1 cellular context compared by ENCODE assay signal in genomic region chr9:100443781-100444768, GRCh38.
TF ChIP-seq lines count a peak whose summit lies in the region.

No MANE protein-coding gene starts in this region.

TF ChIP-seq in HepG2, 621 proteins besides CTCF, POLR2A, EP300 and RAD21 (continued from another document and continues in another):
- TF ChIP-seq ZBTB4 (CRISPR knock-in tag; IDR thresholded peaks at IDR 0.05; ENCODE audit: borderline replicate concordance) (no peak), HMG20A (CRISPR knock-in tag; IDR thresholded peaks at IDR 0.05; ENCODE audit: borderline replicate concordance) (peak; percentile 36; the same call in 1 of the 2 replicates), ZNF549 (CRISPR knock-in tag; IDR thresholded peaks at IDR 0.05) (no peak), HMGA1 (CRISPR knock-in tag; conservative IDR thresholded peaks at IDR 0.05) (no peak), GFI1 (CRISPR knock-in tag; IDR thresholded peaks at IDR 0.05; ENCODE audit: borderline replicate concordance) (no peak), NR2C2 (CRISPR knock-in tag; IDR thresholded peaks at IDR 0.05; ENCODE audit: borderline replicate concordance) (no peak), RXRA (CRISPR knock-in tag; IDR thresholded peaks at IDR 0.05) (no peak), FOXJ3 (CRISPR knock-in tag; IDR thresholded peaks at IDR 0.05; ENCODE audit: borderline replicate concordance) (peak; percentile 66; the same call in 1 of the 2 replicates), CEBPB (IDR thresholded peaks at IDR 0.05; ENCODE audit: borderline replicate concordance, low read depth, low read length) (peak; percentile 97), ZNF251 (CRISPR knock-in tag; IDR thresholded peaks at IDR 0.05) (no peak), SOX5 (CRISPR knock-in tag; IDR thresholded peaks at IDR 0.05; ENCODE audit: borderline replicate concordance) (peak; percentile 40; the same call in 1 of the 2 replicates), HOXA5 (CRISPR knock-in tag; IDR thresholded peaks at IDR 0.05) (no peak), SCMH1 (CRISPR knock-in tag; IDR thresholded peaks at IDR 0.05; ENCODE audit: borderline replicate concordance) (no peak), IRF2 (CRISPR knock-in tag; IDR thresholded peaks at IDR 0.05) (0 out of 2 replicates have a peak, but pooled peaks have one; percentile 54), ZBTB21 (CRISPR knock-in tag; IDR thresholded peaks at IDR 0.05) (no peak), ZNF788 (CRISPR knock-in tag; IDR thresholded peaks at IDR 0.05; ENCODE audit: borderline replicate concordance) (0 out of 2 replicates have a peak, but pooled peaks have one; percentile 23), KAT7 (CRISPR knock-in tag; IDR thresholded peaks at IDR 0.05; ENCODE audit: borderline replicate concordance) (no peak), RBM39 (IDR thresholded peaks at IDR 0.05; ENCODE audit: low read depth, low read length, poor library complexity, severe bottlenecking) (no peak), ZNF263 (CRISPR knock-in tag; IDR thresholded peaks at IDR 0.05) (no peak), ZNF556 (CRISPR knock-in tag; IDR thresholded peaks at IDR 0.05; ENCODE audit: borderline replicate concordance) (no peak; the same call in 1 of the 2 replicates), CREB3 (CRISPR knock-in tag; IDR thresholded peaks at IDR 0.05) (no peak), ZNF552 (CRISPR knock-in tag; IDR thresholded peaks at IDR 0.05; ENCODE audit: borderline replicate concordance) (no peak), ZNF770 (CRISPR knock-in tag; IDR thresholded peaks at IDR 0.05) (no peak), HDAC1 (CRISPR knock-in tag; IDR thresholded peaks at IDR 0.05) (peak; percentile 60; the same call in 1 of the 2 replicates), PAXIP1 (CRISPR knock-in tag; conservative IDR thresholded peaks at IDR 0.05) (peak; percentile 75), GATAD1 (CRISPR knock-in tag; IDR thresholded peaks at IDR 0.05) (no peak), SRF (IDR thresholded peaks at IDR 0.05; ENCODE audit: low read depth, low read length) (no peak)
- TF ChIP-seq, protein P1, sequence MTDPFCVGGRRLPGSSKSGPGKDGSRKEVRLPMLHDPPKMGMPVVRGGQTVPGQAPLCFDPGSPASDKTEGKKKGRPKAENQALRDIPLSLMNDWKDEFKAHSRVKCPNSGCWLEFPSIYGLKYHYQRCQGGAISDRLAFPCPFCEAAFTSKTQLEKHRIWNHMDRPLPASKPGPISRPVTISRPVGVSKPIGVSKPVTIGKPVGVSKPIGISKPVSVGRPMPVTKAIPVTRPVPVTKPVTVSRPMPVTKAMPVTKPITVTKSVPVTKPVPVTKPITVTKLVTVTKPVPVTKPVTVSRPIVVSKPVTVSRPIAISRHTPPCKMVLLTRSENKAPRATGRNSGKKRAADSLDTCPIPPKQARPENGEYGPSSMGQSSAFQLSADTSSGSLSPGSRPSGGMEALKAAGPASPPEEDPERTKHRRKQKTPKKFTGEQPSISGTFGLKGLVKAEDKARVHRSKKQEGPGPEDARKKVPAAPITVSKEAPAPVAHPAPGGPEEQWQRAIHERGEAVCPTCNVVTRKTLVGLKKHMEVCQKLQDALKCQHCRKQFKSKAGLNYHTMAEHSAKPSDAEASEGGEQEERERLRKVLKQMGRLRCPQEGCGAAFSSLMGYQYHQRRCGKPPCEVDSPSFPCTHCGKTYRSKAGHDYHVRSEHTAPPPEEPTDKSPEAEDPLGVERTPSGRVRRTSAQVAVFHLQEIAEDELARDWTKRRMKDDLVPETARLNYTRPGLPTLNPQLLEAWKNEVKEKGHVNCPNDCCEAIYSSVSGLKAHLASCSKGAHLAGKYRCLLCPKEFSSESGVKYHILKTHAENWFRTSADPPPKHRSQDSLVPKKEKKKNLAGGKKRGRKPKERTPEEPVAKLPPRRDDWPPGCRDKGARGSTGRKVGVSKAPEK (CRISPR knock-in tag; IDR thresholded peaks at IDR 0.05; ENCODE audit: borderline replicate concordance) = no peak
- TF ChIP-seq, protein P2, sequence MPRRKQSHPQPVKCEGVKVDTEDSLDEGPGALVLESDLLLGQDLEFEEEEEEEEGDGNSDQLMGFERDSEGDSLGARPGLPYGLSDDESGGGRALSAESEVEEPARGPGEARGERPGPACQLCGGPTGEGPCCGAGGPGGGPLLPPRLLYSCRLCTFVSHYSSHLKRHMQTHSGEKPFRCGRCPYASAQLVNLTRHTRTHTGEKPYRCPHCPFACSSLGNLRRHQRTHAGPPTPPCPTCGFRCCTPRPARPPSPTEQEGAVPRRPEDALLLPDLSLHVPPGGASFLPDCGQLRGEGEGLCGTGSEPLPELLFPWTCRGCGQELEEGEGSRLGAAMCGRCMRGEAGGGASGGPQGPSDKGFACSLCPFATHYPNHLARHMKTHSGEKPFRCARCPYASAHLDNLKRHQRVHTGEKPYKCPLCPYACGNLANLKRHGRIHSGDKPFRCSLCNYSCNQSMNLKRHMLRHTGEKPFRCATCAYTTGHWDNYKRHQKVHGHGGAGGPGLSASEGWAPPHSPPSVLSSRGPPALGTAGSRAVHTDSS (CRISPR knock-in tag; conservative IDR thresholded peaks at IDR 0.05) = no peak
- TF ChIP-seq, protein P3, sequence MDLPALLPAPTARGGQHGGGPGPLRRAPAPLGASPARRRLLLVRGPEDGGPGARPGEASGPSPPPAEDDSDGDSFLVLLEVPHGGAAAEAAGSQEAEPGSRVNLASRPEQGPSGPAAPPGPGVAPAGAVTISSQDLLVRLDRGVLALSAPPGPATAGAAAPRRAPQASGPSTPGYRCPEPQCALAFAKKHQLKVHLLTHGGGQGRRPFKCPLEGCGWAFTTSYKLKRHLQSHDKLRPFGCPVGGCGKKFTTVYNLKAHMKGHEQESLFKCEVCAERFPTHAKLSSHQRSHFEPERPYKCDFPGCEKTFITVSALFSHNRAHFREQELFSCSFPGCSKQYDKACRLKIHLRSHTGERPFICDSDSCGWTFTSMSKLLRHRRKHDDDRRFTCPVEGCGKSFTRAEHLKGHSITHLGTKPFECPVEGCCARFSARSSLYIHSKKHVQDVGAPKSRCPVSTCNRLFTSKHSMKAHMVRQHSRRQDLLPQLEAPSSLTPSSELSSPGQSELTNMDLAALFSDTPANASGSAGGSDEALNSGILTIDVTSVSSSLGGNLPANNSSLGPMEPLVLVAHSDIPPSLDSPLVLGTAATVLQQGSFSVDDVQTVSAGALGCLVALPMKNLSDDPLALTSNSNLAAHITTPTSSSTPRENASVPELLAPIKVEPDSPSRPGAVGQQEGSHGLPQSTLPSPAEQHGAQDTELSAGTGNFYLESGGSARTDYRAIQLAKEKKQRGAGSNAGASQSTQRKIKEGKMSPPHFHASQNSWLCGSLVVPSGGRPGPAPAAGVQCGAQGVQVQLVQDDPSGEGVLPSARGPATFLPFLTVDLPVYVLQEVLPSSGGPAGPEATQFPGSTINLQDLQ (CRISPR knock-in tag; IDR thresholded peaks at IDR 0.05) = no peak
- TF ChIP-seq, protein P4, sequence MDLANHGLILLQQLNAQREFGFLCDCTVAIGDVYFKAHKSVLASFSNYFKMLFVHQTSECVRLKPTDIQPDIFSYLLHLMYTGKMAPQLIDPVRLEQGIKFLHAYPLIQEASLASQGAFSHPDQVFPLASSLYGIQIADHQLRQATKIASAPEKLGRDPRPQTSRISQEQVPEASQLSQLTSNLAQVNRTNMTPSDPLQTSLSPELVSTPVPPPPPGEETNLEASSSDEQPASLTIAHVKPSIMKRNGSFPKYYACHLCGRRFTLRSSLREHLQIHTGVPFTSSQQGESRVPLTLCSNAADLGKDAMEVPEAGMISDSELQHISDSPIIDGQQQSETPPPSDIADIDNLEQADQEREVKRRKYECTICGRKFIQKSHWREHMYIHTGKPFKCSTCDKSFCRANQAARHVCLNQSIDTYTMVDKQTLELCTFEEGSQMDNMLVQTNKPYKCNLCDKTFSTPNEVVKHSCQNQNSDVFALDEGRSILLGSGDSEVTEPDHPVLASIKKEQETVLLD (CRISPR knock-in tag; IDR thresholded peaks at IDR 0.05; ENCODE audit: low read depth) = no peak
- TF ChIP-seq, protein P5, sequence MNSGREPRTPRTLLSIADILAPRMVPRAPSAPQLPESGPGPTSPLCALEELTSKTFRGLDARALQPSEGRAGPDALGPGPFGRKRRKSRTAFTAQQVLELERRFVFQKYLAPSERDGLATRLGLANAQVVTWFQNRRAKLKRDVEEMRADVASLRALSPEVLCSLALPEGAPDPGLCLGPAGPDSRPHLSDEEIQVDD (CRISPR knock-in tag; IDR thresholded peaks at IDR 0.05; ENCODE audit: borderline replicate concordance) = no peak
- TF ChIP-seq, protein P6, sequence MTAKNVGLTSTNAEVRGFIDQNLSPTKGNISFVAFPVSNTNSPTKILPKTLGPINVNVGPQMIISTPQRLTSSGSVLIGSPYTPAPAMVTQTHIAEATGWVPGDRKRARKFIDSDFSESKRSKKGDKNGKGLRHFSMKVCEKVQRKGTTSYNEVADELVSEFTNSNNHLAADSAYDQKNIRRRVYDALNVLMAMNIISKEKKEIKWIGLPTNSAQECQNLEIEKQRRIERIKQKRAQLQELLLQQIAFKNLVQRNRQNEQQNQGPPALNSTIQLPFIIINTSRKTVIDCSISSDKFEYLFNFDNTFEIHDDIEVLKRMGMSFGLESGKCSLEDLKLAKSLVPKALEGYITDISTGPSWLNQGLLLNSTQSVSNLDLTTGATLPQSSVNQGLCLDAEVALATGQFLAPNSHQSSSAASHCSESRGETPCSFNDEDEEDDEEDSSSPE (CRISPR knock-in tag; IDR thresholded peaks at IDR 0.05) = no peak
